In the genomic region with DNA sequence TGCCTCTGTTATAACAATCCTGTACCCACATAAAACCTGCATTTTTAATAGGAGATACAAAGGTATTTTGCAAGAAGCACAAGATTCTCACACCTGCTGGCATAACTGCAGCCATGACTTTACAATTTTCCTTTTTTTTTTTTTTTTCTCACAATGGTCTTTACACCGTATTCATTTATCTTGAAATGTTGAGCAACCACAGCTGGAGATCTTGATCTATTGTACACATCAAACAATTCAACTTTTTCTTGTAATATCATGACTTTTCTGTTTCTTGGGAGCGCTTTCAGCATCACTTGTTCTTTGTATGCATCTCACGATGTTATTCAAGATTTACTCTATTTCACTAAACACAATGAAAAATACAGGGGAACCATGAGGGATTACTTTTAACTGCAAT, we compare ENCODE assay signal across 27 cellular contexts.
"Had no signal": no experiment of that assay in that cellular context is flagged by ENCODE, and none has a peak within 500 bp of the region (broad histone marks: within the 10 kb centered on the region; RNA-seq: fewer than 3 reads in every experiment).

No MANE protein-coding gene starts in this region.

- H3K79me2 ChIP-seq: hepatocyte had no signal

- H3K4me1 Mint-ChIP-seq: endodermal cell had no signal

- H3K27me3 ChIP-seq: esophagus muscularis mucosa, esophagus squamous epithelium, foreskin keratinocyte, gastrocnemius medialis, gastroesophageal sphincter, heart left ventricle, heart right ventricle, hepatocyte had no signal

- DNase-seq: cortex of kidney; dermis blood vessel endothelial cell; dorsolateral prefrontal cortex; effector CD4-positive, alpha-beta T cell; effector CD8-positive, alpha-beta T cell; effector memory CD4-positive, alpha-beta T cell; effector memory CD8-positive, alpha-beta T cell; endodermal cell; erythroblast; esophagus squamous epithelium; foreskin fibroblast; foreskin keratinocyte; foreskin melanocyte; gastrocnemius medialis; glutamatergic neuron; head of caudate nucleus; heart left ventricle; heart right ventricle; hippocampal formation had no signal

- H3K27me3 Mint-ChIP-seq: dendritic cell treated with granulocyte-macrophage colony-stimulating factor and Interleukin-4, amounts not matched to agents 40 ng/mL and 50 ng/mL, for 4 days; effector memory CD8-positive, alpha-beta T cell had no signal

- FAIRE-seq: endometrium, endothelial cell of umbilical vein had no signal

- H3K4me2 ChIP-seq: hepatocyte had no signal

- H3K4me3 ChIP-seq: coronary artery, dorsolateral prefrontal cortex, esophagus muscularis mucosa, esophagus squamous epithelium, gastrocnemius medialis, gastroesophageal sphincter, heart left ventricle, heart right ventricle, hepatocyte had no signal

- ATAC-seq: effector memory CD8-positive, alpha-beta T cell; esophagus mucosa; foreskin keratinocyte; gastrocnemius medialis; gastroesophageal sphincter; heart left ventricle; heart right ventricle had no signal

- H3K9me3 Mint-ChIP-seq: dendritic cell treated with granulocyte-macrophage colony-stimulating factor and Interleukin-4, amounts not matched to agents 40 ng/mL and 50 ng/mL, for 4 days; endodermal cell had no signal

- H3K9me3 ChIP-seq: esophagus muscularis mucosa, esophagus squamous epithelium, gastrocnemius medialis, gastroesophageal sphincter, heart left ventricle, heart right ventricle had no signal

- H3K4me3 Mint-ChIP-seq: dendritic cell treated with granulocyte-macrophage colony-stimulating factor and Interleukin-4, amounts not matched to agents 40 ng/mL and 50 ng/mL, for 4 days; effector memory CD8-positive, alpha-beta T cell; endodermal cell had no signal

- H2AFZ ChIP-seq: hepatocyte had no signal

- H3K36me3 ChIP-seq: esophagus muscularis mucosa, esophagus squamous epithelium, gastrocnemius medialis, gastroesophageal sphincter, heart left ventricle, heart right ventricle had no signal

- H3K27ac ChIP-seq: coronary artery, dorsolateral prefrontal cortex, esophagus muscularis mucosa, esophagus squamous epithelium, gastrocnemius medialis, gastroesophageal sphincter, heart left ventricle, heart right ventricle, hepatocyte had no signal

- H3K4me1 ChIP-seq: esophagus muscularis mucosa, gastrocnemius medialis, gastroesophageal sphincter had no signal

- H3K27ac Mint-ChIP-seq: dendritic cell treated with granulocyte-macrophage colony-stimulating factor and Interleukin-4, amounts not matched to agents 40 ng/mL and 50 ng/mL, for 4 days; effector memory CD8-positive, alpha-beta T cell; endodermal cell had no signal
